Comparison of ENCODE assay signal across 8 cellular contexts in genomic region chr3:69410301-69410700, GRCh38. TPM values are rescaled to one million over a fixed set of nuclear protein-coding genes. Genes with fewer than 3 reads are reported as not detected.
DNase-seq lines count a peak whose midpoint lies in the region; ATAC-seq and TF ChIP-seq lines count a peak whose summit lies in the region.

No MANE protein-coding gene starts in this region.

- TF ChIP-seq POLR2A in uterus (IDR thresholded peaks at IDR 0.05): no peak

- TF ChIP-seq CTCF in GM20000 (IDR thresholded peaks at IDR 0.05; ENCODE audit: extremely low read depth, missing control alignments) (peak; percentile 68), uterus (IDR thresholded peaks at IDR 0.05) (peak; percentile 60 to 72 (median 68))

- H3K9me3 ChIP-seq in uterus: no peaks in the 10 kb centered on the region

- peaks cover 10% of the 10 kb centered on the region for H3K4me1 Mint-ChIP-seq in activated T-helper 2 cell treated with anti-CD3 and anti-CD28 coated beads, Interferon-gamma antibody, Interleukin-2, Interleukin-4, amounts not matched to agents 10 μg/mL and 5 μg/mL and 100 μg/mL, durations not matched to agents 14 hours and 24 hours and 36 hours (ENCODE audit: low read depth)

- H3K36me3 ChIP-seq in uterus: no peaks in the 10 kb centered on the region

- no peaks in the 10 kb centered on the region for H3K9me3 Mint-ChIP-seq in activated T-helper 2 cell treated with anti-CD3 and anti-CD28 coated beads, Interferon-gamma antibody, Interleukin-2, Interleukin-4, amounts not matched to agents 10 μg/mL and 5 μg/mL and 100 μg/mL, durations not matched to agents 14 hours and 24 hours and 36 hours

- no peak overlapping the region for H3K4me3 Mint-ChIP-seq in activated T-helper 2 cell treated with anti-CD3 and anti-CD28 coated beads, Interferon-gamma antibody, Interleukin-2, Interleukin-4, amounts not matched to agents 10 μg/mL and 5 μg/mL and 100 μg/mL, durations not matched to agents 14 hours and 24 hours and 36 hours (ENCODE audit: low read depth)

- peaks cover 13% of the 10 kb centered on the region for H3K27me3 Mint-ChIP-seq in activated T-helper 2 cell treated with anti-CD3 and anti-CD28 coated beads, Interferon-gamma antibody, Interleukin-2, Interleukin-4, amounts not matched to agents 10 μg/mL and 5 μg/mL and 100 μg/mL, durations not matched to agents 14 hours and 24 hours and 36 hours (ENCODE audit: low read depth)

- ATAC-seq in HG03571 (IDR thresholded peaks at IDR 0.05; ENCODE audit: unreplicated experiment): peak; percentile 95

- intact Hi-C loops in activated T-helper 2 cell treated with anti-CD3 and anti-CD28 coated beads, Interferon-gamma antibody, Interleukin-2, Interleukin-4, amounts not matched to agents 10 μg/mL and 5 μg/mL and 100 μg/mL, durations not matched to agents 14 hours and 24 hours and 36 hours (cut with micrococcal nuclease): loop anchor here (1.0 to 2.0 kb wide), 2 partner anchors 86 to 104 kb away; no protein-coding TSS in a partner anchor
- intact Hi-C loops in uterus (cut with DNase I; ENCODE audit: low total_unique reads): no loop called here

- peak; percentile 5 for DNase-seq in DMS 273 treated with DMSO at 0.1 percent for 48 hours (lab: John Stamatoyannopoulos, UW)
- DNase-seq in GM20000 (ENCODE audit: low spot score): peak; percentile 62
- DNase-seq in SHP77 (lab: John Stamatoyannopoulos, UW): peak; percentile 20 to 58
- peak; percentile 49 for DNase-seq in activated T-helper 2 cell treated with anti-CD3 and anti-CD28 coated beads, Interferon-gamma antibody, Interleukin-2, Interleukin-4, amounts not matched to agents 10 μg/mL and 5 μg/mL and 100 μg/mL, durations not matched to agents 14 hours and 24 hours and 36 hours (ENCODE audit: low spot score)
- DNase-seq in foreskin melanocyte: peak; percentile 44
- peak; percentile 90 for DNase-seq in pons (ENCODE audit: low spot score)
- DNase-seq in uterus: peak; percentile 59 to 63

- no peaks in the 10 kb centered on the region for H3K27me3 ChIP-seq in uterus

- no peaks in the 10 kb centered on the region for H3K36me3 Mint-ChIP-seq in activated T-helper 2 cell treated with anti-CD3 and anti-CD28 coated beads, Interferon-gamma antibody, Interleukin-2, Interleukin-4, amounts not matched to agents 10 μg/mL and 5 μg/mL and 100 μg/mL, durations not matched to agents 14 hours and 24 hours and 36 hours (ENCODE audit: low read depth)

- no peaks in the 10 kb centered on the region for H3K4me1 ChIP-seq in uterus

- no peak overlapping the region for H3K27ac Mint-ChIP-seq in activated T-helper 2 cell treated with anti-CD3 and anti-CD28 coated beads, Interferon-gamma antibody, Interleukin-2, Interleukin-4, amounts not matched to agents 10 μg/mL and 5 μg/mL and 100 μg/mL, durations not matched to agents 14 hours and 24 hours and 36 hours

- peak overlapping the region in 1 of 2 donors; percentile 31 for H3K27ac ChIP-seq in uterus

- H3K4me3 ChIP-seq in uterus: no peak overlapping the region

RNA-seq across cellular contexts. Expression of gene FRMD4B, which starts 24.4 kb away (rescaled TPM):
- total RNA-seq in activated T-helper 2 cell treated with anti-CD3 and anti-CD28 coated beads, Interferon-gamma antibody, Interleukin-2, Interleukin-4, amounts not matched to agents 10 μg/mL and 5 μg/mL and 100 μg/mL, durations not matched to agents 14 hours and 24 hours and 36 hours: 75.1 and 78.0 TPM in 2 replicates
- 10 to 100 TPM in 3 of 4 donors, 1 to 10 TPM in 1; 9.4 to 87.0 (median 23.6) TPM for total RNA-seq in uterus

Comparison
In these comparisons a context has a peak if more than half of its experiments do, and no peak if none do; other contexts are left out.
1. DNase-seq: peak in every context shown above with its lines; median percentile 90 in pons; 62 in GM20000; 61 in uterus; 49 in activated T-helper 2 cell treated with anti-CD3 and anti-CD28 coated beads, Interferon-gamma antibody, Interleukin-2, Interleukin-4, amounts not matched to agents 10 μg/mL and 5 μg/mL and 100 μg/mL, durations not matched to agents 14 hours and 24 hours and 36 hours; 44 in foreskin melanocyte; 39 in SHP77; 5 in DMS 273 treated with DMSO at 0.1 percent for 48 hours.